Comparison of ENCODE assay signal across 22 cellular contexts in the genomic region with DNA sequence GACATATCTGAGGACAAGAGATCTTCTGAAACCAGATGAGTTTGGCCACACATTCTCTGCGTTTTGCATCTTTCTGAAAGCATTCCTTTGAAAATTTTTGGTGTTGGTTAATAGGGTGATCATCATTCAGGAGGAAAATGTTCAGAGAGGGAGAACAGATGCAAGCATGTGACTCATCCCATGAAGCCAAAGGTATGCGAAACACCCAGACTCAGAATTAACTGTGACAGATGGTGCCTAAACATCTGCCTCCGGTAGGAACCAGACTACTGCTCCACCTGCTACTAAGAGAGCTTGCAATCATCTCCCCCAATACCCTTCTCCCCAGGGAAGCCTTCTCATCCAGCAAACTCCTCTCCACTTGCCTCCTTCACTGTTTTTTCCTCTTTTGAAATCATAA. TPM values are rescaled to one million over a fixed set of nuclear protein-coding genes. Genes with fewer than 3 reads are reported as not detected.
DNase-seq lines count a peak whose midpoint lies in the region; TF ChIP-seq lines count a peak whose summit lies in the region.
"Had no signal": no experiment of that assay in that cellular context is flagged by ENCODE, and none has a peak within 500 bp of the region (broad histone marks: within the 10 kb centered on the region; RNA-seq: fewer than 3 reads in every experiment).

No MANE protein-coding gene starts in this region.

- no peaks in the 10 kb centered on the region for H3K4me1 ChIP-seq in CD8-positive, alpha-beta memory T cell (ENCODE audit: insufficient read depth, low read length)

- H3K4me3 ChIP-seq in AG10803 (ENCODE audit: low read length): no peak overlapping the region
- no peak overlapping the region for H3K4me3 ChIP-seq in CD8-positive, alpha-beta memory T cell (ENCODE audit: low read length)
- H3K4me3 ChIP-seq: MG63 had no signal

- H3K27me3 Mint-ChIP-seq in CD8-positive, alpha-beta memory T cell: peaks cover 0 to 2% of the 10 kb centered on the region in 2 donors
- peaks cover 10% of the 10 kb centered on the region for H3K27me3 Mint-ChIP-seq in progenitor cell of endocrine pancreas
- H3K27me3 Mint-ChIP-seq: T-cell had no signal

- no peaks in the 10 kb centered on the region for H3K27me3 ChIP-seq in CD8-positive, alpha-beta memory T cell (ENCODE audit: insufficient read depth, low read length, poor library complexity, severe bottlenecking)
- H3K27me3 ChIP-seq: MG63 had no signal

- H3K9me3 Mint-ChIP-seq in CD8-positive, alpha-beta memory T cell: no peaks in the 10 kb centered on the region
- H3K9me3 Mint-ChIP-seq in progenitor cell of endocrine pancreas (ENCODE audit: low read depth): peaks cover 2% of the 10 kb centered on the region
- H3K9me3 Mint-ChIP-seq: T-cell had no signal

- TF ChIP-seq CTCF in AG10803 (conservative IDR thresholded peaks at IDR 0.05; ENCODE audit: low read length): no peak
- no peak for TF ChIP-seq CTCF in progenitor cell of endocrine pancreas (IDR thresholded peaks at IDR 0.05; ENCODE audit: unreplicated experiment)

- POLR2A ChIA-PET in CD8-positive, alpha-beta memory T cell (lab: Charles Lee): no interaction called here

- H3K36me3 Mint-ChIP-seq in CD8-positive, alpha-beta memory T cell: peaks cover 0 to 6% (median 0%) of the 10 kb centered on the region in 3 donors
- H3K36me3 Mint-ChIP-seq in progenitor cell of endocrine pancreas (ENCODE audit: insufficient read depth): no peaks in the 10 kb centered on the region
- H3K36me3 Mint-ChIP-seq: T-cell had no signal

- no peaks in the 10 kb centered on the region for H3K36me3 ChIP-seq in CD8-positive, alpha-beta memory T cell (ENCODE audit: insufficient read depth, low read length)
- H3K36me3 ChIP-seq: MG63 had no signal

- peak overlapping the region in 2 of 8 donors; percentile 2 to 51 for H3K27ac Mint-ChIP-seq in CD8-positive, alpha-beta memory T cell
- H3K27ac Mint-ChIP-seq in progenitor cell of endocrine pancreas: no peak overlapping the region

- no peak overlapping the region for H3K27ac ChIP-seq in CD8-positive, alpha-beta memory T cell (ENCODE audit: low read depth, low read length)

- peaks cover 6 to 17% (median 8%) of the 10 kb centered on the region in 3 donors for H3K4me1 Mint-ChIP-seq in CD8-positive, alpha-beta memory T cell
- peaks cover 6% of the 10 kb centered on the region for H3K4me1 Mint-ChIP-seq in progenitor cell of endocrine pancreas (ENCODE audit: low read depth)

- no peaks in the 10 kb centered on the region for H3K9me3 ChIP-seq in CD8-positive, alpha-beta memory T cell (ENCODE audit: low read length)
- H3K9me3 ChIP-seq: MG63 had no signal

- DNase-seq in AG10803 (ENCODE audit: low read depth) (peak; percentile 29), EL (peak; percentile 23), amniotic epithelial cell (ENCODE audit: low read depth) (peak; percentile 39), islet precursor cell (peak; percentile 58), progenitor cell of endocrine pancreas (ENCODE audit: low spot score, unreplicated experiment) (no peak), NCI-H748 treated with DMSO at 0.1 percent for 48 hours (lab: John Stamatoyannopoulos, UW) (no peak), DMS79 (lab: John Stamatoyannopoulos, UW) (no peak)
- DNase-seq in CD8-positive, alpha-beta memory T cell: no peak
- DNase-seq: activated CD4-positive, alpha-beta T cell treated with anti-CD3 and anti-CD28 coated beads, Interleukin-2, amount 50 U/mL, for 1 hour; activated CD8-positive, alpha-beta memory T cell treated with anti-CD3 and anti-CD28 coated beads, Interleukin-2, amount 50 U/mL, for 4 hours; activated effector memory CD4-positive, alpha-beta T cell treated with anti-CD3 and anti-CD28 coated beads, Interleukin-2, amount 50 U/mL, for 16 hours; amniotic stem cell; effector memory CD4-positive, alpha-beta T cell; head of caudate nucleus; left ventricle myocardium superior; MG63; NCI-H187 treated with DMSO at 0.1 percent for 48 hours; NCI-H446 treated with DMSO at 0.1 percent for 48 hours; retina; Right ventricle myocardium superior; substantia nigra; T-cell had no signal

- H3K4me3 Mint-ChIP-seq in CD8-positive, alpha-beta memory T cell: peak overlapping the region in 3 of 7 donors; percentile 4 to 92 (median 13)
- H3K4me3 Mint-ChIP-seq in progenitor cell of endocrine pancreas (ENCODE audit: low read depth): no peak overlapping the region

- CTCF ChIA-PET in CD8-positive, alpha-beta memory T cell (lab: Charles Lee): interaction anchor here (2.1 kb wide), 1 partner anchor 119 kb away, joined by 10 read pairs; the partner anchor contains the start of gene SPG11

RNA-seq across cellular contexts. Expression of gene TRIM69, which starts 46.2 kb away (rescaled TPM):
- 10 to 100 TPM; 70.8 to 73.8 TPM for total RNA-seq in CD8-positive, alpha-beta memory T cell
- 37.0 TPM for polyA plus RNA-seq in CD8-positive, alpha-beta memory T cell
- total RNA-seq in progenitor cell of endocrine pancreas: 12.1 and 18.2 TPM in 2 replicates

Comparison
In these comparisons a context has a peak if more than half of its experiments do, and no peak if none do; other contexts are left out.
1. DNase-seq: peak in AG10803 (single experiment), EL (single experiment), amniotic epithelial cell (single experiment) and islet precursor cell (single experiment); none in CD8-positive, alpha-beta memory T cell (0 of 5), progenitor cell of endocrine pancreas (single experiment), NCI-H748 treated with DMSO at 0.1 percent for 48 hours (single experiment) and DMS79 (single experiment).